6 cellular contexts compared by ENCODE assay signal in the genomic region with DNA sequence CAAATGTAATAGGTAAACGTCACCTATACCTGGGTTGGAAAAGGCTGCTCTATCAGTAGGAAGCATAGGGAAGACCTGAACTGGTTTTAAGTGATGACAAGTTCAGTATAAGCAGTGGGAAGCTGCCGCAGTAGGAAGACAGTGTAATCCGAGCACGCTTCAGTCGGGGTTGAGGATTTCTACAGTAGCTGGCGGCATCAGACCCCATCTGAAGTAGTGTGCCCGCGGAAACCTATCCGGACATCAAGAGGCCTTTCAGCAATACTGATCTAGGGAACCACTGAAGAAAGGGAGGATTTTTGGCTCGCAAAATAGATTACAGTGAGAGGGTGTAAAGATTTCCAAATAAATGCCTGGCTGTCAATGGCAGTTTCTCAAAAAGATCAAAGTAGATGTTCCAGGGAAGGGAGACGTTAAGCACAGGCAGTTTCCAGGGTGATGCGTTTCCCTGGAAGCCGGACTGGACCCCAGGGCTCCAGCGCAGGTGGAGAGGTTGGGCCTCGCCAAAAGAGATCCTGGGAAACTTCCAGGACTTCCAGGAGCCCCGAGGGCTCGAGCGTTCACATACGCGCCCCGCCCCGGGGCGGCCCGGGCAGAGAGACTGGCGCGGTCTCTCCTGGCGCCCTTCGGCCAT.
DNase-seq lines count a peak whose midpoint lies in the region; ATAC-seq lines count a peak whose summit lies in the region.

No MANE protein-coding gene starts in this region.

- no peak for ATAC-seq in effector memory CD8-positive, alpha-beta T cell (replicated peaks)
- ATAC-seq in GM19023 (IDR thresholded peaks at IDR 0.05; ENCODE audit: unreplicated experiment) (no peak), HG03460 (IDR thresholded peaks at IDR 0.05; ENCODE audit: unreplicated experiment) (no peak)

- DNase-seq in NCI-H1417 (lab: John Stamatoyannopoulos, UW) (peak in 2 of 3 experiments; percentile 22 to 87), NCI-H1417 treated with DMSO at 0.1 percent for 48 hours (lab: John Stamatoyannopoulos, UW) (no peak), skeletal muscle cell (ENCODE audit: low read depth) (no peak)
- no peak for DNase-seq in effector memory CD8-positive, alpha-beta T cell

- no peaks in the 10 kb centered on the region for H3K9me3 Mint-ChIP-seq in effector memory CD8-positive, alpha-beta T cell

- no peak overlapping the region for H3K27ac Mint-ChIP-seq in effector memory CD8-positive, alpha-beta T cell

- peak overlapping the region; percentile 64 for H3K4me3 ChIP-seq in skeletal muscle cell (ENCODE audit: low read depth, low read length)

- peaks cover 33 to 49% of the 10 kb centered on the region in 2 donors for H3K27me3 Mint-ChIP-seq in effector memory CD8-positive, alpha-beta T cell

- peaks cover 2% of the 10 kb centered on the region for H3K36me3 Mint-ChIP-seq in effector memory CD8-positive, alpha-beta T cell (ENCODE audit: insufficient read depth)

- H3K4me1 Mint-ChIP-seq in effector memory CD8-positive, alpha-beta T cell (ENCODE audit: low read depth in 2 of 2), result peaks cover 6 to 9% of the 10 kb centered on the region in 2 donors

- H3K4me3 Mint-ChIP-seq in effector memory CD8-positive, alpha-beta T cell, result peak overlapping the region; percentile 58 to 59

Comparison
In these comparisons a context has a peak if more than half of its experiments do, and no peak if none do; other contexts are left out.
1. DNase-seq: peak in NCI-H1417 (2 of 3); none in NCI-H1417 treated with DMSO at 0.1 percent for 48 hours (single experiment), effector memory CD8-positive, alpha-beta T cell (0 of 3) and skeletal muscle cell (single experiment).